Comparison of ENCODE assay signal across 14 cellular contexts in genomic region chr15:66408254-66408653, GRCh38.
"Had no signal": no experiment of that assay in that cellular context is flagged by ENCODE, and none has a peak within 500 bp of the region (broad histone marks: within the 10 kb centered on the region; RNA-seq: fewer than 3 reads in every experiment).

No MANE protein-coding gene starts in this region.

- H3K9me3 ChIP-seq: esophagus muscularis mucosa, left lung, suprapubic skin had no signal

- H3K36me3 Mint-ChIP-seq: natural killer cell had no signal

- H3K27ac Mint-ChIP-seq: activated B cell treated with CpG ODN at 0.5 μM for 24 hours; stimulated activated memory B cell treated with anti-CD40 and anti-IgM and Interleukin-4, amounts not matched to agents 10 μg/mL and 1 μg/mL and 100 μg/mL, for 72 hours had no signal

- H3K4me3 Mint-ChIP-seq: activated B cell treated with CpG ODN at 0.5 μM for 24 hours; natural killer cell; stimulated activated memory B cell treated with anti-CD40 and anti-IgM and Interleukin-4, amounts not matched to agents 10 μg/mL and 1 μg/mL and 100 μg/mL, for 72 hours had no signal

- DNase-seq: activated B cell treated with CpG ODN at 0.5 μM for 24 hours; activated CD4-positive, alpha-beta T cell treated with anti-CD3 and anti-CD28 coated beads for 48 hours; activated naive CD4-positive, alpha-beta T cell; hippocampal formation; natural killer cell; nucleus accumbens; posterior cingulate gyrus; retina; stimulated activated CD4-positive, alpha-beta T cell treated with anti-CD3 and anti-CD28 coated beads, Interleukin-12 subunit alpha, Interleukin-12 subunit beta, amount 100 ng/mL, for 4 hours had no signal

- H3K27me3 Mint-ChIP-seq: activated B cell treated with CpG ODN at 0.5 μM for 24 hours; stimulated activated memory B cell treated with anti-CD40 and anti-IgM and Interleukin-4, amounts not matched to agents 10 μg/mL and 1 μg/mL and 100 μg/mL, for 72 hours had no signal

- H3K36me3 ChIP-seq: esophagus muscularis mucosa, left lung, suprapubic skin had no signal

- ATAC-seq: SK-N-SH treated with all-trans-retinoic acid at 6 μM for 48 hours; stimulated activated memory B cell treated with anti-CD40 and anti-IgM and Interleukin-4, amounts not matched to agents 10 μg/mL and 1 μg/mL and 100 μg/mL, for 72 hours had no signal

- H3K9me3 Mint-ChIP-seq: activated B cell treated with CpG ODN at 0.5 μM for 24 hours; natural killer cell; stimulated activated memory B cell treated with anti-CD40 and anti-IgM and Interleukin-4, amounts not matched to agents 10 μg/mL and 1 μg/mL and 100 μg/mL, for 72 hours had no signal

- H3K27ac ChIP-seq: esophagus muscularis mucosa, left lung, suprapubic skin had no signal

- H3K4me3 ChIP-seq: esophagus muscularis mucosa, left lung, suprapubic skin had no signal
